In the genomic region with DNA sequence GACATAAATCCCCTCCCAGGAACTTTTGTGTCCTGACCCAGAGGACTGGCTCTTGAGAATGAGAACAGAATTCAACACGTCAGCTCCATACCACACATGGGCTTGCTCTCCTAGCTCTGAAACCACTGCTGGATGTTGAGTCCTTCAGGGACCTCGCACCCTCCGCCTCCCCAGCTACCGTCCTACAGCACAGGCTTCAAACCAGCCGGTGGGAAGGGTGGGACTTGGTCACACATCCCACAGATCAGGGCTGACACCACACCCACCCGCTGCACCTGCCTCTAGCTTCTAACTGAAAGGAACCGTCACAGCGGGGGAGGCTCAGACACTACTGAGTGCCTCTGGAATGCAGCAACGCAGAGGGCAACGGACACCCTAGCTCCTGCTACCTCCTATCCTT, we compare ENCODE assay signal across 31 cellular contexts. TPM values are rescaled to one million over a fixed set of nuclear protein-coding genes. Genes with fewer than 3 reads are reported as not detected.
DNase-seq lines count a peak whose midpoint lies in the region; ATAC-seq, FAIRE-seq and TF ChIP-seq lines count a peak whose summit lies in the region.
"Had no signal": no experiment of that assay in that cellular context is flagged by ENCODE, and none has a peak within 500 bp of the region (broad histone marks: within the 10 kb centered on the region; RNA-seq: fewer than 3 reads in every experiment).

No MANE protein-coding gene starts in this region.

- no peaks in the 10 kb centered on the region for H3K9me3 Mint-ChIP-seq in endodermal cell
- H3K9me3 Mint-ChIP-seq in nephron progenitor cell, result no peaks in the 10 kb centered on the region
- H3K9me3 Mint-ChIP-seq: CD14-positive monocyte; CD8-positive, alpha-beta memory T cell; HFFc6 had no signal

- H3K27ac ChIP-seq in A549 (peak overlapping the region; percentile 47 to 71; a peak in 4 of 6 replicates), endodermal cell (ENCODE audit: low read depth, low read length) (no peak overlapping the region), gastrocnemius medialis (no peak overlapping the region)

- CTCF ChIA-PET in A549 (lab: Yijun Ruan, JAX), result interaction anchor here (1.0 kb wide), 1 partner anchor 16 kb away, joined by 3 read pairs; no protein-coding TSS in a partner anchor

- H3K4me3 ChIP-seq in A549 (no peak overlapping the region), endodermal cell (ENCODE audit: low read length) (no peak overlapping the region), gastrocnemius medialis (no peak overlapping the region)
- H3K4me3 ChIP-seq in Jurkat, Clone E6-1 (ENCODE audit: low read length), result no peak overlapping the region
- H3K4me3 ChIP-seq: GM12878, HAP-1, MG63 had no signal

- DNase-seq in A549 (ENCODE audit: low read depth in 1 of 2, low spot score in 1 of 2) (no peak), endodermal cell (peak; percentile 26), nephron progenitor cell (no peak), AG08395 (ENCODE audit: low spot score) (no peak), gastrocnemius medialis (no peak)
- DNase-seq in Jurkat, Clone E6-1 (ENCODE audit: low read depth, low spot score), result peak; percentile 39
- DNase-seq: BE2C; CD8-positive, alpha-beta memory T cell; DMS 273 treated with DMSO at 0.1 percent for 48 hours; DMS79; EL; GDM1; GOT3; HFFc6; KG1; MG63; NCI-H1417; NCI-H1694 treated with DMSO at 0.1 percent for 48 hours; NCI-H2081; NCI-H2227 treated with DMSO at 0.1 percent for 48 hours; NCI-H526 treated with DMSO at 0.1 percent for 48 hours; RPMI8226; SHP77 had no signal

- H3K27ac Mint-ChIP-seq in endodermal cell (no peak overlapping the region), nephron progenitor cell (peak overlapping the region; percentile 41)
- H3K27ac Mint-ChIP-seq: HFFc6 had no signal

- in situ Hi-C loops in gastrocnemius medialis (cut with MboI; ENCODE audit: low sequenced_read_pairs in 4 of 4), result no loop called here

- WGBS in A549 (ENCODE audit: missing lambda C conversion rate), result 92% methylated on average over 10 of the region's 10 CpGs
- WGBS in endodermal cell (ENCODE audit: insufficient coverage in 1 of 2, insufficient read length in 1 of 2), 2 experiments, result 84 to 90% methylated on average over 3 to 10 of the region's 10 CpGs

- no peak for TF ChIP-seq POLR2A in A549 (IDR thresholded peaks at IDR 0.05; ENCODE audit: low read length)
- no peak for TF ChIP-seq POLR2A in gastrocnemius medialis (IDR thresholded peaks at IDR 0.05)

- FAIRE-seq in A549 (lab: Jason Lieb, UNC), result no peak
- FAIRE-seq: GM12878 had no signal

- POLR2A ChIA-PET in A549 (lab: Yijun Ruan, JAX), result no interaction called here

- peak overlapping the region; percentile 52 for H3K4me2 ChIP-seq in A549

- no peak for TF ChIP-seq RAD21 in A549 (conservative IDR thresholded peaks at IDR 0.05 in 1 of 2, IDR thresholded peaks at IDR 0.05 in 1 of 2)

- peak; percentile 17 to 27; a peak in 2 of 6 replicates for ATAC-seq in A549
- no peak for ATAC-seq in HG02840 (IDR thresholded peaks at IDR 0.05; ENCODE audit: low FRiP score, unreplicated experiment)
- no peak for ATAC-seq in gastrocnemius medialis
- ATAC-seq: GM12878 had no signal

- H3K9ac ChIP-seq in endodermal cell (ENCODE audit: extremely low read depth, low read length, poor library complexity, severe bottlenecking), result no peak overlapping the region

- H3K9me3 ChIP-seq in A549 (no peaks in the 10 kb centered on the region), endodermal cell (ENCODE audit: control insufficient read depth, low read length) (peaks cover 2% of the 10 kb centered on the region), gastrocnemius medialis (no peaks in the 10 kb centered on the region)
- H3K9me3 ChIP-seq: BE2C, HAP-1, MG63 had no signal

- TF ChIP-seq EP300 in A549 (IDR thresholded peaks at IDR 0.05), result no peak

- H3K27me3 Mint-ChIP-seq in endodermal cell (ENCODE audit: insufficient read depth), result no peaks in the 10 kb centered on the region
- no peaks in the 10 kb centered on the region for H3K27me3 Mint-ChIP-seq in nephron progenitor cell (ENCODE audit: low read depth, poor library complexity)

- H3K36me3 ChIP-seq in endodermal cell (ENCODE audit: control insufficient read depth, insufficient read depth, low read length) (peaks cover 82% of the 10 kb centered on the region), gastrocnemius medialis (peaks cover 5 to 86% of the 10 kb centered on the region in 2 donors)

- H3K4me3 Mint-ChIP-seq in endodermal cell, result no peak overlapping the region
- H3K4me3 Mint-ChIP-seq in nephron progenitor cell, result no peak overlapping the region
- H3K4me3 Mint-ChIP-seq: CD14-positive monocyte; CD8-positive, alpha-beta memory T cell; HFFc6 had no signal

- H3K36me3 Mint-ChIP-seq in endodermal cell (ENCODE audit: low read depth) (peaks cover 88% of the 10 kb centered on the region), nephron progenitor cell (ENCODE audit: low read depth) (peaks cover 70% of the 10 kb centered on the region)

- H3K4me1 ChIP-seq in A549 (peaks cover 18% of the 10 kb centered on the region), endodermal cell (ENCODE audit: control insufficient read depth, insufficient read depth, low read length) (peaks cover 11% of the 10 kb centered on the region), gastrocnemius medialis (no peaks in the 10 kb centered on the region)
- H3K4me1 ChIP-seq: BE2C, HAP-1 had no signal

- H3K27me3 ChIP-seq in endodermal cell (ENCODE audit: control insufficient read depth, insufficient read depth, low read length, poor library complexity, severe bottlenecking) (no peaks in the 10 kb centered on the region), gastrocnemius medialis (no peaks in the 10 kb centered on the region)
- H3K27me3 ChIP-seq: BE2C, MG63 had no signal

- H3K4me1 Mint-ChIP-seq in endodermal cell (peaks cover 13% of the 10 kb centered on the region), nephron progenitor cell (no peaks in the 10 kb centered on the region)
- H3K4me1 Mint-ChIP-seq: CD14-positive monocyte had no signal

- intact Hi-C loops in gastrocnemius medialis (cut with DNase I; ENCODE audit: low total_unique reads), result no loop called here

- TF ChIP-seq CTCF in A549 (IDR thresholded peaks at IDR 0.05) (no peak), endodermal cell (conservative IDR thresholded peaks at IDR 0.05) (no peak), nephron progenitor cell (IDR thresholded peaks at IDR 0.05) (no peak), gastrocnemius medialis (IDR thresholded peaks at IDR 0.05 in 4 of 5, conservative IDR thresholded peaks at IDR 0.05 in 1 of 5) (no peak)

TF ChIP-seq in A549, 52 proteins besides CTCF, POLR2A, EP300 and RAD21 (continues in another document):
- TF ChIP-seq RARB (CRISPR knock-in tag; IDR thresholded peaks at IDR 0.05) (no peak), HDAC2 (IDR thresholded peaks at IDR 0.05) (no peak), CHD2 (IDR thresholded peaks at IDR 0.05; ENCODE audit: low read length, partially characterized antibody) (no peak), REST (IDR thresholded peaks at IDR 0.05) (no peak), GATA3 (IDR thresholded peaks at IDR 0.05; ENCODE audit: borderline replicate concordance) (no peak)

RNA-seq across cellular contexts. Expression of gene MRAP, which starts 24.0 kb away (rescaled TPM):
- polyA plus RNA-seq in A549 (2011; rRNA removed) (not detected in 2 replicates), A549 (2017; fragmentation: RNase III; extraction: RNeasy Plus Mini Kit Qiagen cat#74134 plus additional on column Dnase treatment) (not detected in 3 replicates)
- polyA plus RNA-seq in A549 (2012; cell fraction: cytosol; rRNA removed), result not detected in 2 replicates
- polyA plus RNA-seq in A549 (2012; cell fraction: nucleus; rRNA removed), result not detected in 2 replicates
- polyA minus RNA-seq in A549 (2011; rRNA and poly(A)+ RNA removed), result not detected in 2 replicates
- polyA plus RNA-seq in Jurkat, Clone E6-1 (2012; ENCODE audit: insufficient read depth, insufficient read length), result not detected
- total RNA-seq in endodermal cell (not detected), gastrocnemius medialis (not detected)
- not detected for polyA plus RNA-seq in endodermal cell (2013, experiment 1 of 2)
- polyA plus RNA-seq in endodermal cell (2013, experiment 2 of 2), result not detected
- total RNA-seq: A673; CD8-positive, alpha-beta memory T cell; GM12878; HFFc6; HT-29; NCI-H460; SK-MEL-5 had no signal
- polyA plus RNA-seq: CD14-positive monocyte; CD8-positive, alpha-beta memory T cell had no signal

RNA-seq across cellular contexts. Expression of gene MIS18A, which starts 43.8 kb away (rescaled TPM):
- polyA plus RNA-seq in A549 (2011; rRNA removed) (9.3 and 18.4 TPM in 2 replicates), A549 (2017; fragmentation: RNase III; extraction: RNeasy Plus Mini Kit Qiagen cat#74134 plus additional on column Dnase treatment) (17.3 to 18.8 TPM (median 17.5 TPM) in 3 replicates)
- polyA plus RNA-seq in A549 (2012; cell fraction: cytosol; rRNA removed), result 16.2 and 19.2 TPM in 2 replicates
- polyA plus RNA-seq in A549 (2012; cell fraction: nucleus; rRNA removed), result 5.0 and 5.5 TPM in 2 replicates
- 1.5 and 1.7 TPM in 2 replicates for polyA minus RNA-seq in A549 (2011; rRNA and poly(A)+ RNA removed)
- polyA plus RNA-seq in Jurkat, Clone E6-1 (2012; ENCODE audit: insufficient read depth, insufficient read length), result 66.4 TPM
- total RNA-seq in endodermal cell (10 to 100 TPM; 46.4 to 48.3 TPM), gastrocnemius medialis (1 to 10 TPM in 1 of 4 donors, under 1 TPM in 3; 0.51 to 2.7 (median 0.87) TPM)
- polyA plus RNA-seq in endodermal cell (2013, experiment 1 of 2), result 43.2 TPM
- 39.6 TPM for polyA plus RNA-seq in endodermal cell (2013, experiment 2 of 2)

Comparison
In these comparisons a context has a peak if more than half of its experiments do, and no peak if none do; other contexts are left out.
1. ATAC-seq: peak in A549 (2 of 2); none in HG02840 (single experiment) and gastrocnemius medialis (0 of 2).
2. DNase-seq: peak in Jurkat, Clone E6-1 (single experiment) and endodermal cell (single experiment); none in A549 (0 of 2), nephron progenitor cell (single experiment), AG08395 (single experiment) and gastrocnemius medialis (0 of 2).
3. H3K27ac ChIP-seq: peak in A549 (2 of 2); none in endodermal cell (single experiment) and gastrocnemius medialis (0 of 4).
4. RNA of gene MIS18A, which starts 43.8 kb away (total RNA-seq): 46.4 to 48.3 TPM in endodermal cell; 0.51 to 2.7 TPM in gastrocnemius medialis; every median in the first group is over 10 times any median in the second.